ENCODE assay signal across 14 cellular contexts in the genomic region with DNA sequence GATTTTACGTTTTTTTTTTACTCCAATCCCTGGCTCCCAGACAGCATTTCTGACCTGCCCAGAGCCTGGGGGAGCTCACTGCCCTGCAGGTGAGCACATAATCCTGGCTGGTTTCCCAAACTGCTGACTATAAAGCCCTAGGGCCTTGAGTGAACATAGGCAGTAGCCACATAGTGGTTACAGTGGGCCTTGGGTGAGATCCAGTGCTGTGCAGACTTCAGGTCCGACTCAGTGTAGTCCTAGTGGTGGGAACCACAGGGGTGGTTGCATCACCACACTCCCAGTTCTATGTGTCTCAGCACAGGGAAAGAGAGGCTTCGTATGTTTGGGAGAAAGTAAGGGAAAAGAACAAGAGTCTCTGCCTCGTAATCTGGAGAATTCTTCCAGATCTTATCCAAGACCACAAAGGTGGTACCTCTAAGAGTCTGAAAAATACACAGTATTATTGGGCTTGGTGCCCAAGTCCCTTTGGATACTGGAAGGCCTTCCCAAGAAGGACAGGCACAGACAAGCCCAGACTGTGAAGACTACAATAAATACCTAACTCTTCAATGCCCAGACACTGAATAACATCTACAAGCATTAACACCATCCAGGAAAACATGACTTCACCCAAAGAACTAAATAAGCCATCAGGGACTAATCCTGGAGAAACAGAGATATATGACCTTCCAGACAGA.
DNase-seq lines count a peak whose midpoint lies in the region; TF ChIP-seq lines count a peak whose summit lies in the region.
"Had no signal": no experiment of that assay in that cellular context is flagged by ENCODE, and none has a peak within 500 bp of the region (broad histone marks: within the 10 kb centered on the region; RNA-seq: fewer than 3 reads in every experiment).

No MANE protein-coding gene starts in this region.

- H3K4me1 ChIP-seq in HEK293 (ENCODE audit: control insufficient read depth, insufficient read depth, low read length) (no peaks in the 10 kb centered on the region), osteoblast (ENCODE audit: insufficient read depth, low read length) (no peaks in the 10 kb centered on the region)

- no peaks in the 10 kb centered on the region for H3K79me2 ChIP-seq in osteoblast (ENCODE audit: insufficient read depth, low read length)

- POLR2A ChIA-PET in HEK293 (lab: Yijun Ruan, JAX): no interaction called here

- H3K4me2 ChIP-seq in osteoblast (ENCODE audit: insufficient read depth, low read length): no peak overlapping the region

- H3K27ac ChIP-seq in HEK293 (ENCODE audit: extremely low read depth, low read depth, low read length) (no peak overlapping the region), osteoblast (ENCODE audit: low read depth, low read length) (no peak overlapping the region)
- H3K27ac ChIP-seq: left ventricle myocardium inferior, ovary had no signal

- H2AFZ ChIP-seq in osteoblast (ENCODE audit: low read length): no peak overlapping the region

- H3K27me3 ChIP-seq in osteoblast (ENCODE audit: insufficient read depth, low read length): peaks cover 3% of the 10 kb centered on the region
- H3K27me3 ChIP-seq: ovary had no signal

- H3K36me3 ChIP-seq in HEK293 (ENCODE audit: control insufficient read depth in 2 of 2, insufficient read depth in 1 of 2, low read length in 2 of 2): no peaks in the 10 kb centered on the region
- no peaks in the 10 kb centered on the region for H3K36me3 ChIP-seq in osteoblast (ENCODE audit: insufficient read depth, low read length)
- H3K36me3 ChIP-seq: left ventricle myocardium inferior, ovary had no signal

- CTCF ChIA-PET in HEK293 (lab: Yijun Ruan, JAX): interaction anchor here (0.7 kb wide), 1 partner anchor 30 kb away, joined by 3 read pairs; no protein-coding TSS in a partner anchor

- DNase-seq in RPMI8226: peak; percentile 12
- peak; percentile 65 for DNase-seq in choroid plexus epithelial cell (ENCODE audit: low read depth)
- no peak for DNase-seq in osteoblast (ENCODE audit: insufficient read length, low spot score, missing footprints)
- no peak for DNase-seq in A172 (ENCODE audit: low spot score)
- DNase-seq in HK-2 (ENCODE audit: unreplicated experiment): no peak
- no peak for DNase-seq in dedifferentiated amniotic fluid mesenchymal stem cell (ENCODE audit: extremely low spot score)
- DNase-seq: activated CD4-positive, alpha-beta T cell treated with anti-CD3 and anti-CD28 coated beads, Interleukin-2, amount 50 U/mL, for 1 hour; activated naive CD4-positive, alpha-beta T cell treated with anti-CD3 and anti-CD28 coated beads, Interleukin-2, amount 10 ng/mL, durations not matched to agents 7 days and 5 days; effector CD8-positive, alpha-beta T cell; left ventricle myocardium inferior; NCI-H146; ovary; small intestine had no signal

- H3K9me3 ChIP-seq in HEK293 (ENCODE audit: control insufficient read depth, insufficient read depth, low read depth, low read length): no peaks in the 10 kb centered on the region
- no peaks in the 10 kb centered on the region for H3K9me3 ChIP-seq in osteoblast (ENCODE audit: low read depth, low read length)
- H3K9me3 ChIP-seq: left ventricle myocardium inferior, ovary had no signal

- H3K4me3 ChIP-seq in HEK293 (ENCODE audit: low read depth, low read length) (no peak overlapping the region), choroid plexus epithelial cell (ENCODE audit: low read depth, low read length) (no peak overlapping the region), osteoblast (ENCODE audit: insufficient read depth, low read length) (no peak overlapping the region)
- H3K4me3 ChIP-seq: left ventricle myocardium inferior, ovary had no signal

- TF ChIP-seq CTCF in HEK293 (tag by site-specific recombination; IDR thresholded peaks at IDR 0.05): no peak
- peak; percentile 13 for TF ChIP-seq CTCF in choroid plexus epithelial cell (conservative IDR thresholded peaks at IDR 0.05; ENCODE audit: low read depth, low read length)
- peak; percentile 10 for TF ChIP-seq CTCF in osteoblast (IDR thresholded peaks at IDR 0.05; ENCODE audit: extremely low read depth, low read depth, low read length)

- H4K20me1 ChIP-seq in osteoblast (ENCODE audit: insufficient read depth, low read length): no peaks in the 10 kb centered on the region

TF ChIP-seq in HEK293, 187 proteins besides CTCF, POLR2A, EP300 and RAD21:
- TF ChIP-seq ZIC2 (tag by site-specific recombination; IDR thresholded peaks at IDR 0.05): 0 out of 2 replicates have a peak, but pooled peaks have one; percentile 17
- TF ChIP-seq, protein P1, sequence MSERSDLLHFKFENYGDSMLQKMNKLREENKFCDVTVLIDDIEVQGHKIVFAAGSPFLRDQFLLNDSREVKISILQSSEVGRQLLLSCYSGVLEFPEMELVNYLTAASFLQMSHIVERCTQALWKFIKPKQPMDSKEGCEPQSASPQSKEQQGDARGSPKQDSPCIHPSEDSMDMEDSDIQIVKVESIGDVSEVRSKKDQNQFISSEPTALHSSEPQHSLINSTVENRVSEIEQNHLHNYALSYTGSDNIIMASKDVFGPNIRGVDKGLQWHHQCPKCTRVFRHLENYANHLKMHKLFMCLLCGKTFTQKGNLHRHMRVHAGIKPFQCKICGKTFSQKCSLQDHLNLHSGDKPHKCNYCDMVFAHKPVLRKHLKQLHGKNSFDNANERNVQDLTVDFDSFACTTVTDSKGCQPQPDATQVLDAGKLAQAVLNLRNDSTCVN (tag by site-specific recombination; optimal IDR thresholded peaks at IDR 0.05): no peak

Comparison
In these comparisons a context has a peak if more than half of its experiments do, and no peak if none do; other contexts are left out.
1. DNase-seq: peak in RPMI8226 (single experiment) and choroid plexus epithelial cell (single experiment); none in osteoblast (single experiment), A172 (single experiment), HK-2 (single experiment) and dedifferentiated amniotic fluid mesenchymal stem cell (single experiment).